In genomic region chr10:132414402-132415016, GRCh38 we compare ENCODE assay signal across 25 cellular contexts. TPM values are rescaled to one million over a fixed set of nuclear protein-coding genes. Genes with fewer than 3 reads are reported as not detected.
A peak's percentile ranks its signal among the peaks of the same experiment; 100 is the strongest.
DNase-seq lines count a peak whose midpoint lies in the region; ATAC-seq and TF ChIP-seq lines count a peak whose summit lies in the region.
"Had no signal": no experiment of that assay in that cellular context is flagged by ENCODE, and none has a peak within 500 bp of the region (broad histone marks: within the 10 kb centered on the region; RNA-seq: fewer than 3 reads in every experiment).

No MANE protein-coding gene starts in this region.

- ATAC-seq in HG03521 (IDR thresholded peaks at IDR 0.05; ENCODE audit: unreplicated experiment) (no peak), HG03378 (IDR thresholded peaks at IDR 0.05; ENCODE audit: unreplicated experiment) (no peak)
- ATAC-seq: A549; activated T-cell treated with anti-CD3 and anti-CD28 coated beads, Interleukin-2, amount 50 U/mL, for 72 hours; left ventricle myocardium superior; naive thymus-derived CD8-positive, alpha-beta T cell had no signal

- H3K4me3 ChIP-seq in adrenal gland: no peak overlapping the region
- H3K4me3 ChIP-seq: A549, HAP-1, SJSA1 had no signal

- TF ChIP-seq CTCF in adrenal gland (IDR thresholded peaks at IDR 0.05) (no peak), neural crest cell (conservative IDR thresholded peaks at IDR 0.05) (no peak)

- DNase-seq in 8988T: peak; percentile 31
- no peak for DNase-seq in adrenal gland
- DNase-seq in inferior parietal cortex (ENCODE audit: extremely low spot score): peak; percentile 1
- no peak for DNase-seq in neural crest cell (ENCODE audit: low read depth, low spot score)
- no peak for DNase-seq in DMS53 treated with DMSO at 0.1 percent for 48 hours (lab: John Stamatoyannopoulos, UW; ENCODE audit: unreplicated experiment)
- no peak for DNase-seq in activated gamma-delta T cell (lab: John Stamatoyannopoulos, UW)
- DNase-seq: activated B cell treated with CpG ODN at 0.5 μM for 24 hours; activated T-cell treated with anti-CD3 and anti-CD28 coated beads, Interleukin-2, amount 50 U/mL, for 72 hours; DMS 273 treated with DMSO at 0.1 percent for 48 hours; erythroblast; GF-D8; Kasumi-1; left ventricle myocardium superior; naive thymus-derived CD8-positive, alpha-beta T cell; NCI-H1105; NCI-H748 treated with DMSO at 0.1 percent for 48 hours; stimulated activated CD4-positive, alpha-beta T cell treated with anti-CD3 and anti-CD28 coated beads, Interleukin-4, amount 100 ng/mL, for 4 hours; T-helper 2 cell had no signal

- no peak for TF ChIP-seq POLR2A in adrenal gland (IDR thresholded peaks at IDR 0.05)

- H3K9me3 Mint-ChIP-seq in neural crest cell: no peaks in the 10 kb centered on the region
- H3K9me3 Mint-ChIP-seq: activated B cell treated with CpG ODN at 0.5 μM for 24 hours; activated T-cell treated with anti-CD3 and anti-CD28 coated beads, Interleukin-2, amount 50 U/mL, for 72 hours; naive thymus-derived CD8-positive, alpha-beta T cell had no signal

- no peaks in the 10 kb centered on the region for H3K36me3 ChIP-seq in adrenal gland (replicated peaks in 1 of 2)
- H3K36me3 ChIP-seq: HAP-1, SJSA1 had no signal

- H3K36me3 Mint-ChIP-seq in neural crest cell (ENCODE audit: low read depth): peaks cover 6% of the 10 kb centered on the region

- H3K4me1 ChIP-seq in adrenal gland (replicated peaks in 1 of 2): peaks cover 75 to 85% of the 10 kb centered on the region in 2 donors
- H3K4me1 ChIP-seq: SJSA1 had no signal

- no peaks in the 10 kb centered on the region for H3K27me3 ChIP-seq in adrenal gland
- H3K27me3 ChIP-seq: SJSA1 had no signal

- H3K9me3 ChIP-seq in adrenal gland (replicated peaks in 1 of 3): no peaks in the 10 kb centered on the region
- H3K9me3 ChIP-seq: A549, HAP-1, SJSA1 had no signal

- peak overlapping the region in 3 of 5 donors; percentile 92 to 98 (median 98) for H3K27ac ChIP-seq in adrenal gland
- H3K27ac ChIP-seq: A549, SJSA1 had no signal

- no peak overlapping the region for H3K4me3 Mint-ChIP-seq in neural crest cell
- H3K4me3 Mint-ChIP-seq: activated B cell treated with CpG ODN at 0.5 μM for 24 hours; activated naive CD8-positive, alpha-beta T cell; activated T-cell treated with anti-CD3 and anti-CD28 coated beads, Interleukin-2, amount 50 U/mL, for 72 hours had no signal

- peaks cover 37% of the 10 kb centered on the region for H3K4me1 Mint-ChIP-seq in neural crest cell

- intact Hi-C loops in adrenal gland (cut with DNase I): no loop called here

- 80 to 90% (median 85%) methylated on average over 18 to 21 of the region's 21 CpGs for WGBS in adrenal gland, 4 donors

- H3K27ac Mint-ChIP-seq in neural crest cell (ENCODE audit: unreplicated experiment): peak overlapping the region; percentile 87
- H3K27ac Mint-ChIP-seq: activated B cell treated with CpG ODN at 0.5 μM for 24 hours; activated naive CD8-positive, alpha-beta T cell; activated T-cell treated with anti-CD3 and anti-CD28 coated beads, Interleukin-2, amount 50 U/mL, for 72 hours had no signal

- H3K27me3 Mint-ChIP-seq in neural crest cell (ENCODE audit: low read depth): no peaks in the 10 kb centered on the region
- H3K27me3 Mint-ChIP-seq: activated B cell treated with CpG ODN at 0.5 μM for 24 hours; activated naive CD8-positive, alpha-beta T cell; naive thymus-derived CD8-positive, alpha-beta T cell; progenitor cell of endocrine pancreas had no signal

RNA-seq across cellular contexts. Expression of gene PWWP2B, which starts 17.5 kb away (rescaled TPM):
- total RNA-seq in adrenal gland (10 to 100 TPM; 31.6 to 75.3 (median 42.2) TPM), neural crest cell (14.2 and 15.3 TPM in 2 replicates)
- polyA plus RNA-seq in adrenal gland: 10 to 100 TPM in 2 of 3 donors, 1 to 10 TPM in 1; 3.4 to 34.0 (median 33.5) TPM

Comparison
In these comparisons a context has a peak if more than half of its experiments do, and no peak if none do; other contexts are left out.
1. DNase-seq: peak in 8988T (single experiment) and inferior parietal cortex (single experiment); none in adrenal gland (0 of 7), neural crest cell (single experiment), DMS53 treated with DMSO at 0.1 percent for 48 hours (single experiment) and activated gamma-delta T cell (single experiment).